In the genomic region with DNA sequence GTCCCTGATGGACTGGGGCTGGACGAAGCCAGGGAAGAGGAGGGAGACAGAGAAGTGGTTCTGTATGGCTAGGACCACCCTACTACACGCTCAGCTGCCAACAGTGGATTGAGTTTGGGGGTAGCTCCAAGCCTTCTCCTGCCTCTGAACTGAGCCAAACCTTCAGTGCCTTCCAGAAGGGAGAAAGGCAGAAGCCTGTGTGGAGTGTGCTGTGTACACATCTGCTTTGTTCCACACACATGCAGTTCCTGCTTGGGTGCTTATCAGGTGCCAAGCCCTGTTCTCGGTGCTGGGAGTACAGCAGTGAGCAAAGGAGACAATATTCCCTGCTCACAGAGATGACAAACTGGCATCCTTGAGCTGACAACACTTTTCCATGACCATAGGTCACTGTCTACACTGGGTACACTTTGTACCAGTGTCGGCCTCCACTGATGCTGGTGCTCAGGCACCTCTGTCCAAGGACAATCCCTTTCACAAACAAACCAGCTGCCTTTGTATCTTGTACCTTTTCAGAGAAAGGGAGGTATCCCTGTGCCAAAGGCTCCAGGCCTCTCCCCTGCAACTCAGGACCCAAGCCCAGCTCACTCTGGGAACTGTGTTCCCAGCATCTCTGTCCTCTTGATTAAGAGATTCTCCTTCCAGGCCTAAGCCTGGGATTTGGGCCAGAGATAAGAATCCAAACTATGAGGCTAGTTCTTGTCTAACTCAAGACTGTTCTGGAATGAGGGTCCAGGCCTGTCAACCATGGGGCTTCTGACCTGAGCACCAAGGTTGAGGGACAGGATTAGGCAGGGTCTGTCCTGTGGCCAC, we compare ENCODE assay signal across 2 cellular contexts.
TF ChIP-seq lines count a peak whose summit lies in the region.

No MANE protein-coding gene starts in this region.

TF ChIP-seq in IMR-90, 13 proteins besides CTCF, POLR2A, EP300 and RAD21:
- TF ChIP-seq, protein P1, sequence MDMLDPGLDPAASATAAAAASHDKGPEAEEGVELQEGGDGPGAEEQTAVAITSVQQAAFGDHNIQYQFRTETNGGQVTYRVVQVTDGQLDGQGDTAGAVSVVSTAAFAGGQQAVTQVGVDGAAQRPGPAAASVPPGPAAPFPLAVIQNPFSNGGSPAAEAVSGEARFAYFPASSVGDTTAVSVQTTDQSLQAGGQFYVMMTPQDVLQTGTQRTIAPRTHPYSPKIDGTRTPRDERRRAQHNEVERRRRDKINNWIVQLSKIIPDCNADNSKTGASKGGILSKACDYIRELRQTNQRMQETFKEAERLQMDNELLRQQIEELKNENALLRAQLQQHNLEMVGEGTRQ (IDR thresholded peaks at IDR 0.05; ENCODE audit: low read depth, low read length) = no peak
- TF ChIP-seq NFE2L2 (IDR thresholded peaks at IDR 0.05; ENCODE audit: low read depth, low read length) = no peak
- TF ChIP-seq SMC3 (IDR thresholded peaks at IDR 0.05; ENCODE audit: low read depth, low read length) = no peak

TF ChIP-seq in liver, 16 proteins besides CTCF, POLR2A, EP300 and RAD21:
- TF ChIP-seq FOXA1 (IDR thresholded peaks at IDR 0.05) = peak; percentile 89
- peak in 1 of 2 donors; percentile 61 for TF ChIP-seq GABPA (IDR thresholded peaks at IDR 0.05 in 1 of 2, conservative IDR thresholded peaks at IDR 0.05 in 1 of 2)
- TF ChIP-seq, protein P2, sequence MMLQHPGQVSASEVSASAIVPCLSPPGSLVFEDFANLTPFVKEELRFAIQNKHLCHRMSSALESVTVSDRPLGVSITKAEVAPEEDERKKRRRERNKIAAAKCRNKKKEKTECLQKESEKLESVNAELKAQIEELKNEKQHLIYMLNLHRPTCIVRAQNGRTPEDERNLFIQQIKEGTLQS (IDR thresholded peaks at IDR 0.05) = peak; percentile 99
- TF ChIP-seq, protein P3, sequence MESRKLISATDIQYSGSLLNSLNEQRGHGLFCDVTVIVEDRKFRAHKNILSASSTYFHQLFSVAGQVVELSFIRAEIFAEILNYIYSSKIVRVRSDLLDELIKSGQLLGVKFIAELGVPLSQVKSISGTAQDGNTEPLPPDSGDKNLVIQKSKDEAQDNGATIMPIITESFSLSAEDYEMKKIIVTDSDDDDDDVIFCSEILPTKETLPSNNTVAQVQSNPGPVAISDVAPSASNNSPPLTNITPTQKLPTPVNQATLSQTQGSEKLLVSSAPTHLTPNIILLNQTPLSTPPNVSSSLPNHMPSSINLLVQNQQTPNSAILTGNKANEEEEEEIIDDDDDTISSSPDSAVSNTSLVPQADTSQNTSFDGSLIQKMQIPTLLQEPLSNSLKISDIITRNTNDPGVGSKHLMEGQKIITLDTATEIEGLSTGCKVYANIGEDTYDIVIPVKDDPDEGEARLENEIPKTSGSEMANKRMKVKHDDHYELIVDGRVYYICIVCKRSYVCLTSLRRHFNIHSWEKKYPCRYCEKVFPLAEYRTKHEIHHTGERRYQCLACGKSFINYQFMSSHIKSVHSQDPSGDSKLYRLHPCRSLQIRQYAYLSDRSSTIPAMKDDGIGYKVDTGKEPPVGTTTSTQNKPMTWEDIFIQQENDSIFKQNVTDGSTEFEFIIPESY (IDR thresholded peaks at IDR 0.05) = peak; percentile 97
- TF ChIP-seq HNF4G (IDR thresholded peaks at IDR 0.05) = peak; percentile 77
- TF ChIP-seq, protein P4, sequence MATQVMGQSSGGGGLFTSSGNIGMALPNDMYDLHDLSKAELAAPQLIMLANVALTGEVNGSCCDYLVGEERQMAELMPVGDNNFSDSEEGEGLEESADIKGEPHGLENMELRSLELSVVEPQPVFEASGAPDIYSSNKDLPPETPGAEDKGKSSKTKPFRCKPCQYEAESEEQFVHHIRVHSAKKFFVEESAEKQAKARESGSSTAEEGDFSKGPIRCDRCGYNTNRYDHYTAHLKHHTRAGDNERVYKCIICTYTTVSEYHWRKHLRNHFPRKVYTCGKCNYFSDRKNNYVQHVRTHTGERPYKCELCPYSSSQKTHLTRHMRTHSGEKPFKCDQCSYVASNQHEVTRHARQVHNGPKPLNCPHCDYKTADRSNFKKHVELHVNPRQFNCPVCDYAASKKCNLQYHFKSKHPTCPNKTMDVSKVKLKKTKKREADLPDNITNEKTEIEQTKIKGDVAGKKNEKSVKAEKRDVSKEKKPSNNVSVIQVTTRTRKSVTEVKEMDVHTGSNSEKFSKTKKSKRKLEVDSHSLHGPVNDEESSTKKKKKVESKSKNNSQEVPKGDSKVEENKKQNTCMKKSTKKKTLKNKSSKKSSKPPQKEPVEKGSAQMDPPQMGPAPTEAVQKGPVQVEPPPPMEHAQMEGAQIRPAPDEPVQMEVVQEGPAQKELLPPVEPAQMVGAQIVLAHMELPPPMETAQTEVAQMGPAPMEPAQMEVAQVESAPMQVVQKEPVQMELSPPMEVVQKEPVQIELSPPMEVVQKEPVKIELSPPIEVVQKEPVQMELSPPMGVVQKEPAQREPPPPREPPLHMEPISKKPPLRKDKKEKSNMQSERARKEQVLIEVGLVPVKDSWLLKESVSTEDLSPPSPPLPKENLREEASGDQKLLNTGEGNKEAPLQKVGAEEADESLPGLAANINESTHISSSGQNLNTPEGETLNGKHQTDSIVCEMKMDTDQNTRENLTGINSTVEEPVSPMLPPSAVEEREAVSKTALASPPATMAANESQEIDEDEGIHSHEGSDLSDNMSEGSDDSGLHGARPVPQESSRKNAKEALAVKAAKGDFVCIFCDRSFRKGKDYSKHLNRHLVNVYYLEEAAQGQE (IDR thresholded peaks at IDR 0.05) = peak; percentile 92
- peak; percentile 72 for TF ChIP-seq NR2F2 (IDR thresholded peaks at IDR 0.05)
- peak; percentile 100 for TF ChIP-seq JUND (IDR thresholded peaks at IDR 0.05)
- TF ChIP-seq, protein P5, sequence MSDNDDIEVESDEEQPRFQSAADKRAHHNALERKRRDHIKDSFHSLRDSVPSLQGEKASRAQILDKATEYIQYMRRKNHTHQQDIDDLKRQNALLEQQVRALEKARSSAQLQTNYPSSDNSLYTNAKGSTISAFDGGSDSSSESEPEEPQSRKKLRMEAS (IDR thresholded peaks at IDR 0.05) = peak; percentile 87
- peak; percentile 94 to 98 for TF ChIP-seq EGR1 (IDR thresholded peaks at IDR 0.05; ENCODE audit: low read depth in 2 of 2)
- TF ChIP-seq RXRA (IDR thresholded peaks at IDR 0.05) = peak; percentile 99 to 100
- peak; percentile 100 for TF ChIP-seq SP1 (IDR thresholded peaks at IDR 0.05)
- peak; percentile 40 for TF ChIP-seq TAF1 (conservative IDR thresholded peaks at IDR 0.05)
- peak; percentile 97 to 99 for TF ChIP-seq HNF4A (conservative IDR thresholded peaks at IDR 0.05)
- TF ChIP-seq FOXA2 (IDR thresholded peaks at IDR 0.05) = peak; percentile 93
- TF ChIP-seq YY1 (IDR thresholded peaks at IDR 0.05) = peak; percentile 88
